2 cellular contexts compared by ENCODE assay signal in the genomic region with DNA sequence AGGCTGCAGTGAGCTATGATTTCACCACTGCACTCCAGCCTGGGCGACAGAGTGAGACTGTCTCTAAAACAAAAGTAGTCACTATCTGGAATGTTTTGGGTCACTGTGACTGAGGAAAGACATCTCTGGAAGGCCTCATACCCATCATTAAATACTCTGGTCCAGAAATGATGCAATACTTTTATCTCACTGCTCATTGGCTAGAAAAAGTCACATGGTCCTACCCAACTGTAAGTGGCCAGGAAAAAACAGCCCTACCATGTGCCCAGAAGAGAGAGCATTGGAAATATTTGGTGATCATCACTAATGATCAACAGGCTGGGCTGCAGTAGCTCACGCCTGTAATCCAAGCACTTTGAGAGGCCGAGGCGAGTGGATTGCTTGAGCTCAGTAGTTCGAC.
TF ChIP-seq lines count a peak whose summit lies in the region.

No MANE protein-coding gene starts in this region.

TF ChIP-seq in HepG2, 621 proteins besides CTCF, POLR2A, EP300 and RAD21:
- TF ChIP-seq ATF7 (IDR thresholded peaks at IDR 0.05) (peak; percentile 54; the same call in 1 of the 2 replicates), ATF7 (CRISPR knock-in tag; IDR thresholded peaks at IDR 0.05) (no peak), CEBPG (CRISPR knock-in tag; IDR thresholded peaks at IDR 0.05) (peak; percentile 44; the same call in 1 of the 2 replicates), SNAPC4 (CRISPR knock-in tag; IDR thresholded peaks at IDR 0.05) (no peak), TEAD2 (CRISPR knock-in tag; IDR thresholded peaks at IDR 0.05) (no peak), CEBPB (IDR thresholded peaks at IDR 0.05; ENCODE audit: borderline replicate concordance, low read depth, low read length) (peak; percentile 70; the same call in 1 of the 2 replicates)

TF ChIP-seq in K562, 482 proteins besides CTCF, POLR2A, EP300 and RAD21 (continues in another document):
- TF ChIP-seq, protein P1, sequence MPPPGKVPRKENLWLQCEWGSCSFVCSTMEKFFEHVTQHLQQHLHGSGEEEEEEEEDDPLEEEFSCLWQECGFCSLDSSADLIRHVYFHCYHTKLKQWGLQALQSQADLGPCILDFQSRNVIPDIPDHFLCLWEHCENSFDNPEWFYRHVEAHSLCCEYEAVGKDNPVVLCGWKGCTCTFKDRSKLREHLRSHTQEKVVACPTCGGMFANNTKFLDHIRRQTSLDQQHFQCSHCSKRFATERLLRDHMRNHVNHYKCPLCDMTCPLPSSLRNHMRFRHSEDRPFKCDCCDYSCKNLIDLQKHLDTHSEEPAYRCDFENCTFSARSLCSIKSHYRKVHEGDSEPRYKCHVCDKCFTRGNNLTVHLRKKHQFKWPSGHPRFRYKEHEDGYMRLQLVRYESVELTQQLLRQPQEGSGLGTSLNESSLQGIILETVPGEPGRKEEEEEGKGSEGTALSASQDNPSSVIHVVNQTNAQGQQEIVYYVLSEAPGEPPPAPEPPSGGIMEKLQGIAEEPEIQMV (tag; conservative IDR thresholded peaks at IDR 0.05; ENCODE audit: low read depth): no peak
- no peak for TF ChIP-seq BCL6 (CRISPR knock-in tag; IDR thresholded peaks at IDR 0.05)
- no peak for TF ChIP-seq ZNF764 (CRISPR knock-in tag; IDR thresholded peaks at IDR 0.05; ENCODE audit: low read depth)
- TF ChIP-seq RBM14 (IDR thresholded peaks at IDR 0.05; ENCODE audit: borderline replicate concordance, insufficient read depth, low read depth, low read length): no peak
- no peak for TF ChIP-seq SAFB2 (IDR thresholded peaks at IDR 0.05; ENCODE audit: borderline replicate concordance, low read depth, low read length, severe bottlenecking)
- TF ChIP-seq ZNF668 (CRISPR knock-in tag; IDR thresholded peaks at IDR 0.05): no peak
- TF ChIP-seq, protein P2, sequence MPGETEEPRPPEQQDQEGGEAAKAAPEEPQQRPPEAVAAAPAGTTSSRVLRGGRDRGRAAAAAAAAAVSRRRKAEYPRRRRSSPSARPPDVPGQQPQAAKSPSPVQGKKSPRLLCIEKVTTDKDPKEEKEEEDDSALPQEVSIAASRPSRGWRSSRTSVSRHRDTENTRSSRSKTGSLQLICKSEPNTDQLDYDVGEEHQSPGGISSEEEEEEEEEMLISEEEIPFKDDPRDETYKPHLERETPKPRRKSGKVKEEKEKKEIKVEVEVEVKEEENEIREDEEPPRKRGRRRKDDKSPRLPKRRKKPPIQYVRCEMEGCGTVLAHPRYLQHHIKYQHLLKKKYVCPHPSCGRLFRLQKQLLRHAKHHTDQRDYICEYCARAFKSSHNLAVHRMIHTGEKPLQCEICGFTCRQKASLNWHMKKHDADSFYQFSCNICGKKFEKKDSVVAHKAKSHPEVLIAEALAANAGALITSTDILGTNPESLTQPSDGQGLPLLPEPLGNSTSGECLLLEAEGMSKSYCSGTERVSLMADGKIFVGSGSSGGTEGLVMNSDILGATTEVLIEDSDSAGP (CRISPR knock-in tag; IDR thresholded peaks at IDR 0.05): no peak
- no peak for TF ChIP-seq BACH1 (tag; IDR thresholded peaks at IDR 0.05)
- TF ChIP-seq CEBPG (CRISPR knock-in tag; IDR thresholded peaks at IDR 0.05): peak; percentile 85
- TF ChIP-seq CEBPG (tag; conservative IDR thresholded peaks at IDR 0.05 in 1 of 2, IDR thresholded peaks at IDR 0.05 in 1 of 2): peak; percentile 89 to 92
- TF ChIP-seq, protein P3, sequence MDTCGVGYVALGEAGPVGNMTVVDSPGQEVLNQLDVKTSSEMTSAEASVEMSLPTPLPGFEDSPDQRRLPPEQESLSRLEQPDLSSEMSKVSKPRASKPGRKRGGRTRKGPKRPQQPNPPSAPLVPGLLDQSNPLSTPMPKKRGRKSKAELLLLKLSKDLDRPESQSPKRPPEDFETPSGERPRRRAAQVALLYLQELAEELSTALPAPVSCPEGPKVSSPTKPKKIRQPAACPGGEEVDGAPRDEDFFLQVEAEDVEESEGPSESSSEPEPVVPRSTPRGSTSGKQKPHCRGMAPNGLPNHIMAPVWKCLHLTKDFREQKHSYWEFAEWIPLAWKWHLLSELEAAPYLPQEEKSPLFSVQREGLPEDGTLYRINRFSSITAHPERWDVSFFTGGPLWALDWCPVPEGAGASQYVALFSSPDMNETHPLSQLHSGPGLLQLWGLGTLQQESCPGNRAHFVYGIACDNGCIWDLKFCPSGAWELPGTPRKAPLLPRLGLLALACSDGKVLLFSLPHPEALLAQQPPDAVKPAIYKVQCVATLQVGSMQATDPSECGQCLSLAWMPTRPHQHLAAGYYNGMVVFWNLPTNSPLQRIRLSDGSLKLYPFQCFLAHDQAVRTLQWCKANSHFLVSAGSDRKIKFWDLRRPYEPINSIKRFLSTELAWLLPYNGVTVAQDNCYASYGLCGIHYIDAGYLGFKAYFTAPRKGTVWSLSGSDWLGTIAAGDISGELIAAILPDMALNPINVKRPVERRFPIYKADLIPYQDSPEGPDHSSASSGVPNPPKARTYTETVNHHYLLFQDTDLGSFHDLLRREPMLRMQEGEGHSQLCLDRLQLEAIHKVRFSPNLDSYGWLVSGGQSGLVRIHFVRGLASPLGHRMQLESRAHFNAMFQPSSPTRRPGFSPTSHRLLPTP (IDR thresholded peaks at IDR 0.05; ENCODE audit: borderline replicate concordance, extremely low read depth, insufficient read length): no peak
- TF ChIP-seq ARHGAP35 (IDR thresholded peaks at IDR 0.05; ENCODE audit: partially characterized antibody): no peak
- TF ChIP-seq ILF3 (IDR thresholded peaks at IDR 0.05; ENCODE audit: borderline replicate concordance): no peak
- peak; percentile 95 for TF ChIP-seq ATF3 (IDR thresholded peaks at IDR 0.05)
- peak; percentile 39; the same call in 1 of the 2 replicates for TF ChIP-seq ATF3 (CRISPR knock-in tag; conservative IDR thresholded peaks at IDR 0.05)
- no peak for TF ChIP-seq ZNF354B (CRISPR knock-in tag; IDR thresholded peaks at IDR 0.05)
- TF ChIP-seq HNRNPL (IDR thresholded peaks at IDR 0.05; ENCODE audit: low read depth, low read length): no peak
- TF ChIP-seq KAT8 (IDR thresholded peaks at IDR 0.05; ENCODE audit: low read depth): no peak
- TF ChIP-seq WHSC1 (IDR thresholded peaks at IDR 0.05; ENCODE audit: low read length): no peak
- TF ChIP-seq SMARCA4 (IDR thresholded peaks at IDR 0.05): no peak
- no peak for TF ChIP-seq DEAF1 (CRISPR knock-in tag; IDR thresholded peaks at IDR 0.05)
- TF ChIP-seq ESRRB (CRISPR knock-in tag; IDR thresholded peaks at IDR 0.05; ENCODE audit: borderline replicate concordance): no peak
- TF ChIP-seq THRB (CRISPR knock-in tag; conservative IDR thresholded peaks at IDR 0.05): no peak
- TF ChIP-seq ZNF398 (CRISPR knock-in tag; IDR thresholded peaks at IDR 0.05): no peak
- no peak for TF ChIP-seq TAL1 (IDR thresholded peaks at IDR 0.05)
- no peak for TF ChIP-seq PCBP2 (IDR thresholded peaks at IDR 0.05; ENCODE audit: low read depth, low read length, poor library complexity, severe bottlenecking)
- TF ChIP-seq ZKSCAN1 (IDR thresholded peaks at IDR 0.05; ENCODE audit: low read depth, low read length): no peak
- no peak for TF ChIP-seq XRCC4 (IDR thresholded peaks at IDR 0.05; ENCODE audit: extremely low read depth, insufficient read depth, insufficient read length)
- no peak for TF ChIP-seq ZNF696 (CRISPR knock-in tag; conservative IDR thresholded peaks at IDR 0.05)
- no peak for TF ChIP-seq TEAD1 (CRISPR knock-in tag; IDR thresholded peaks at IDR 0.05)
- TF ChIP-seq, protein P4, sequence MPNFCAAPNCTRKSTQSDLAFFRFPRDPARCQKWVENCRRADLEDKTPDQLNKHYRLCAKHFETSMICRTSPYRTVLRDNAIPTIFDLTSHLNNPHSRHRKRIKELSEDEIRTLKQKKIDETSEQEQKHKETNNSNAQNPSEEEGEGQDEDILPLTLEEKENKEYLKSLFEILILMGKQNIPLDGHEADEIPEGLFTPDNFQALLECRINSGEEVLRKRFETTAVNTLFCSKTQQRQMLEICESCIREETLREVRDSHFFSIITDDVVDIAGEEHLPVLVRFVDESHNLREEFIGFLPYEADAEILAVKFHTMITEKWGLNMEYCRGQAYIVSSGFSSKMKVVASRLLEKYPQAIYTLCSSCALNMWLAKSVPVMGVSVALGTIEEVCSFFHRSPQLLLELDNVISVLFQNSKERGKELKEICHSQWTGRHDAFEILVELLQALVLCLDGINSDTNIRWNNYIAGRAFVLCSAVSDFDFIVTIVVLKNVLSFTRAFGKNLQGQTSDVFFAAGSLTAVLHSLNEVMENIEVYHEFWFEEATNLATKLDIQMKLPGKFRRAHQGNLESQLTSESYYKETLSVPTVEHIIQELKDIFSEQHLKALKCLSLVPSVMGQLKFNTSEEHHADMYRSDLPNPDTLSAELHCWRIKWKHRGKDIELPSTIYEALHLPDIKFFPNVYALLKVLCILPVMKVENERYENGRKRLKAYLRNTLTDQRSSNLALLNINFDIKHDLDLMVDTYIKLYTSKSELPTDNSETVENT (CRISPR knock-in tag; IDR thresholded peaks at IDR 0.05): no peak
